ENCODE assay signal across 8 cellular contexts in the genomic region with DNA sequence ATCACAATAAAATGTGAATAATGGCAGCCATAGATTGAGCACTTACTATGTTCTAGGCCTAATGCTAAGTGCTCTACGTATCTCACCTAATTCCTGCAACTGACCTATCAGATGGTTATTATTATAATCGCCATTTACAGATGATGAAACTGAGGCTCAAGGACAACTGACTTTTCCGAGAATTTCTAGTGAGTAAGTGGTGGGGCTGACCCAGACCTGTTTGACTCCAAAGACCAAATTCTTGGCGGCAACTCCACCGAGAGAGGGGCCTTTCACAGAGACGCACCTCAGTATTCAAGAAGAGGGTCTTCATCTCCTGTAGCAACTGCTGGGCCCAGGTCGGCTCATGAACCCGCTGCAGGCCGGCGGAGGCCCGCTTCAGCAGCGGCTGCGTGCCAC. TPM values are rescaled to one million over a fixed set of nuclear protein-coding genes. Genes with fewer than 3 reads are reported as not detected.
DNase-seq lines count a peak whose midpoint lies in the region; ATAC-seq and TF ChIP-seq lines count a peak whose summit lies in the region.

No MANE protein-coding gene starts in this region.

- no peaks in the 10 kb centered on the region for H3K27me3 Mint-ChIP-seq in IgD-negative memory B cell

- no peaks in the 10 kb centered on the region for H3K9me3 Mint-ChIP-seq in IgD-negative memory B cell

- peaks cover 2% of the 10 kb centered on the region for H3K36me3 Mint-ChIP-seq in IgD-negative memory B cell

- H3K4me1 ChIP-seq in muscle layer of duodenum (ENCODE audit: control insufficient read depth in 1 of 2, insufficient read depth in 2 of 2, low read length in 2 of 2) = peaks cover 16 to 27% of the 10 kb centered on the region in 2 donors

- no peaks in the 10 kb centered on the region for H3K9me3 ChIP-seq in muscle layer of duodenum (ENCODE audit: control insufficient read depth in 1 of 2, low read length in 2 of 2)

- H3K27ac Mint-ChIP-seq in IgD-negative memory B cell = peak overlapping the region; percentile 94 to 99 (median 95)

- no peaks in the 10 kb centered on the region for H3K27me3 ChIP-seq in muscle layer of duodenum (ENCODE audit: low read depth, low read length)

- POLR2A ChIA-PET in AG04449 (lab: Yijun Ruan, JAX) = interaction anchor here (1.8 kb wide), 1 partner anchor 115 kb away, joined by 6 read pairs; a partner anchor contains a TSS

- CTCF ChIA-PET in AG04449 (lab: Yijun Ruan, JAX) = interaction anchor here (1.1 kb wide), 1 partner anchor 131 kb away, joined by 3 read pairs; no protein-coding TSS in a partner anchor

- H3K4me1 Mint-ChIP-seq in IgD-negative memory B cell = peaks cover 12 to 25% (median 22%) of the 10 kb centered on the region in 3 donors

- TF ChIP-seq CTCF in AG04449 (IDR thresholded peaks at IDR 0.05; ENCODE audit: insufficient read depth, low read length, missing control alignments) = no peak

- peak overlapping the region; percentile 92 for H3K4me3 ChIP-seq in AG04449 (ENCODE audit: low read depth, low read length)
- H3K4me3 ChIP-seq in muscle layer of duodenum (ENCODE audit: low read depth in 1 of 2, low read length in 2 of 2) = peak overlapping the region; percentile 68 to 98

- H3K27ac ChIP-seq in caudate nucleus (ENCODE audit: low read depth, low read length) (peak overlapping the region; percentile 90), muscle layer of duodenum (ENCODE audit: low read length) (peak overlapping the region; percentile 100)

- no peak for DNase-seq in AG04449 (ENCODE audit: low read depth, low spot score)
- DNase-seq in caudate nucleus (lab: John Stamatoyannopoulos, UW) = peak in 1 of 61 donors; percentile 57
- DNase-seq in NCI-H2107 (lab: John Stamatoyannopoulos, UW) = no peak
- no peak for DNase-seq in stimulated activated CD4-positive, alpha-beta T cell treated with anti-CD3 and anti-CD28 coated beads, Interleukin-1b, Interleukin-23, amount 100 ng/mL, for 48 hours

- H3K36me3 ChIP-seq in muscle layer of duodenum (ENCODE audit: control insufficient read depth in 1 of 2, insufficient read depth in 2 of 2, low read length in 2 of 2) = peaks cover 23 to 34% of the 10 kb centered on the region in 2 donors

- H3K4me3 Mint-ChIP-seq in IgD-negative memory B cell = peak overlapping the region; percentile 93 to 100 (median 98)

- ATAC-seq in HG02798 (IDR thresholded peaks at IDR 0.05; ENCODE audit: poor library complexity, unreplicated experiment) = no peak
- ATAC-seq in HG03175 (IDR thresholded peaks at IDR 0.05; ENCODE audit: unreplicated experiment) = no peak

RNA-seq across cellular contexts. Expression of a gene that starts 0.6 kb away (rescaled TPM):
- polyA plus RNA-seq in IgD-negative memory B cell = 7.2 TPM

RNA-seq across cellular contexts. Expression of a gene that starts 0.6 kb away (rescaled TPM):
- polyA plus RNA-seq in IgD-negative memory B cell = 154 TPM

RNA-seq across cellular contexts. Expression of a gene that starts 12.7 kb away (rescaled TPM):
- not detected for polyA plus RNA-seq in IgD-negative memory B cell

RNA-seq across cellular contexts. Expression of a gene that starts 16.1 kb away (rescaled TPM):
- polyA plus RNA-seq in IgD-negative memory B cell = 1.7 TPM

RNA-seq across cellular contexts. Expression of a gene that starts 21.2 kb away (rescaled TPM):
- 14.0 TPM for polyA plus RNA-seq in IgD-negative memory B cell
